ENCODE assay signal across 1 cellular context in the genomic region with DNA sequence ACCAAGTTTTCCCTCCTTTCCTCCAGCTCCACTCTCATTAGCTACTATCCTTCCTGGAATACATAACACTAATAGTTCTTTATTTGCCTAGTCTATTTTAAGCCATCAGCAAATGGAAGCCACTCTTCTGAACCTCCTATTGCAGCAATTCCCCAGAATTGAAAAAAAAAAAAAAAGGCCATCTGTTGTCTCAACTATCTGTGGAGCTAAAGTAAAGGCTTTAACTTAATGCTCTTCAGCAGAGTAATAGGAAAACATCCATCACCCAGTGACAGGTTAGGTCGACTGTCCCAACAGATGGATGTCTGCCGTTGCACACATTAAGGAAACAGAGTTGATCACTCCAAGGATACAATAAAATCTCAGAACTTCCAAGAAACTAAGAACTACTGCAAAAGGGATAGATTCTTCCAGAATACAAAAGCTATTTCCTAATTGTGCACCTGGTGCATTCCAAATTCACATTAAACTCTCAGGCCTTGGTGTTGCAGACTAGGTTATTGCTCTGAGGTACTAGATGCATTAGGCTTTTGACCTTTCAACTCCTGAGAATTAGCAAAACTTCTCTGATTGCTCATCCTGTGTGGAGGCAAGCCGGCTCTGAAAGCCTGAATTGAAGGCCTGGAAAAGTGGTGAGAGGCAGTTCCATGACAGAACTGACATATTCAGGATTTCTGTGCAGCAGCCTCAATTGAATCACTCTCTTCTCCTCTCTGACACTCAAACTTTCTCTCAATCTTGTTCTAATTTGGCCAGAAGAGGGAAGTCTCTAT.
TF ChIP-seq lines count a peak whose summit lies in the region.

No MANE protein-coding gene starts in this region.

TF ChIP-seq in HCT116, 20 proteins besides CTCF, POLR2A, EP300 and RAD21 (continued from another document):
- no peak for TF ChIP-seq SP1 (IDR thresholded peaks at IDR 0.05; ENCODE audit: low read depth)
